ENCODE assay signal across 9 cellular contexts in genomic region chr16:87789437-87790277, GRCh38. TPM values are rescaled to one million over a fixed set of nuclear protein-coding genes. Genes with fewer than 3 reads are reported as not detected.
DNase-seq lines count a peak whose midpoint lies in the region; ATAC-seq and TF ChIP-seq lines count a peak whose summit lies in the region.
"Had no signal": no experiment of that assay in that cellular context is flagged by ENCODE, and none has a peak within 500 bp of the region (broad histone marks: within the 10 kb centered on the region; RNA-seq: fewer than 3 reads in every experiment).

No MANE protein-coding gene starts in this region.

- ATAC-seq in SK-N-SH treated with all-trans-retinoic acid at 6 μM for 48 hours (peak; percentile 45; the same call in 2 of the 3 replicates), GM18520 (IDR thresholded peaks at IDR 0.05; ENCODE audit: unreplicated experiment) (no peak), GM19324 (IDR thresholded peaks at IDR 0.05; ENCODE audit: low FRiP score, unreplicated experiment) (no peak)

- intact Hi-C loops in stomach (cut with DNase I; ENCODE audit: low total_unique reads) = no loop called here

- H3K4me3 ChIP-seq in stomach (no peak overlapping the region), tibial nerve (no peak overlapping the region)

- H3K9me3 ChIP-seq in stomach (no peaks in the 10 kb centered on the region), tibial nerve (no peaks in the 10 kb centered on the region)

- WGBS in stomach, 5 donors = 59 to 74% (median 68%) methylated on average over 17 to 20 of the region's 20 CpGs
- WGBS in tibial nerve, 2 donors = 85 to 86% methylated on average over 20 of the region's 20 CpGs

- TF ChIP-seq POLR2A in stomach (IDR thresholded peaks at IDR 0.05) = no peak
- TF ChIP-seq POLR2A in tibial nerve (IDR thresholded peaks at IDR 0.05) = no peak

- H3K27ac ChIP-seq in stomach (peak overlapping the region; percentile 12 to 89 (median 74)), tibial nerve (peak overlapping the region in 1 of 4 donors; percentile 85)

- TF ChIP-seq CTCF in stomach (IDR thresholded peaks at IDR 0.05) = no peak
- no peak for TF ChIP-seq CTCF in tibial nerve (IDR thresholded peaks at IDR 0.05)

- TF ChIP-seq EP300 in stomach (IDR thresholded peaks at IDR 0.05) = peak; percentile 75
- no peak for TF ChIP-seq EP300 in tibial nerve (IDR thresholded peaks at IDR 0.05)

- H3K36me3 ChIP-seq in stomach (no peaks in the 10 kb centered on the region), tibial nerve (no peaks in the 10 kb centered on the region)

- DNase-seq in HCEC 1CT = peak; percentile 82
- peak; percentile 47 for DNase-seq in glomerular visceral epithelial cell (ENCODE audit: extremely low spot score)
- DNase-seq in stomach = peak; percentile 60
- DNase-seq in NAMALWA (ENCODE audit: low spot score) = no peak
- no peak for DNase-seq in tibial nerve (ENCODE audit: low spot score in 2 of 2)
- DNase-seq: dermis blood vessel endothelial cell had no signal

- no peaks in the 10 kb centered on the region for H3K27me3 ChIP-seq in stomach
- H3K27me3 ChIP-seq in tibial nerve = no peaks in the 10 kb centered on the region

- peaks cover 14 to 33% (median 27%) of the 10 kb centered on the region in 4 donors for H3K4me1 ChIP-seq in stomach
- H3K4me1 ChIP-seq in tibial nerve = no peaks in the 10 kb centered on the region

TF ChIP-seq in SK-N-SH treated with all-trans-retinoic acid at 6 μM for 48 hours, 23 proteins besides CTCF, POLR2A, EP300 and RAD21:
- no peak for TF ChIP-seq ZNF70 (CRISPR knock-in tag; IDR thresholded peaks at IDR 0.05)
- TF ChIP-seq ZC3H10 (CRISPR knock-in tag; IDR thresholded peaks at IDR 0.05) = no peak
- TF ChIP-seq ZFP3 (CRISPR knock-in tag; IDR thresholded peaks at IDR 0.05) = no peak
- TF ChIP-seq, protein P1, sequence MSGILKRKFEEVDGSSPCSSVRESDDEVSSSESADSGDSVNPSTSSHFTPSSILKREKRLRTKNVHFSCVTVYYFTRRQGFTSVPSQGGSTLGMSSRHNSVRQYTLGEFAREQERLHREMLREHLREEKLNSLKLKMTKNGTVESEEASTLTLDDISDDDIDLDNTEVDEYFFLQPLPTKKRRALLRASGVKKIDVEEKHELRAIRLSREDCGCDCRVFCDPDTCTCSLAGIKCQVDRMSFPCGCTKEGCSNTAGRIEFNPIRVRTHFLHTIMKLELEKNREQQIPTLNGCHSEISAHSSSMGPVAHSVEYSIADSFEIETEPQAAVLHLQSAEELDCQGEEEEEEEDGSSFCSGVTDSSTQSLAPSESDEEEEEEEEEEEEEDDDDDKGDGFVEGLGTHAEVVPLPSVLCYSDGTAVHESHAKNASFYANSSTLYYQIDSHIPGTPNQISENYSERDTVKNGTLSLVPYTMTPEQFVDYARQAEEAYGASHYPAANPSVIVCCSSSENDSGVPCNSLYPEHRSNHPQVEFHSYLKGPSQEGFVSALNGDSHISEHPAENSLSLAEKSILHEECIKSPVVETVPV (CRISPR knock-in tag; IDR thresholded peaks at IDR 0.05) = no peak
- no peak for TF ChIP-seq TCF4 (CRISPR knock-in tag; IDR thresholded peaks at IDR 0.05; ENCODE audit: borderline replicate concordance)
- TF ChIP-seq RARB (CRISPR knock-in tag; IDR thresholded peaks at IDR 0.05) = no peak
- TF ChIP-seq ZFP30 (CRISPR knock-in tag; IDR thresholded peaks at IDR 0.05) = no peak
- TF ChIP-seq PPARA (CRISPR knock-in tag; IDR thresholded peaks at IDR 0.05; ENCODE audit: borderline replicate concordance) = no peak
- no peak for TF ChIP-seq ZNF565 (CRISPR knock-in tag; conservative IDR thresholded peaks at IDR 0.05; ENCODE audit: low read depth)
- TF ChIP-seq SNAI2 (CRISPR knock-in tag; IDR thresholded peaks at IDR 0.05) = no peak
- TF ChIP-seq GLIS3 (CRISPR knock-in tag; IDR thresholded peaks at IDR 0.05) = no peak
- TF ChIP-seq PATZ1 (CRISPR knock-in tag; IDR thresholded peaks at IDR 0.05; ENCODE audit: borderline replicate concordance) = no peak
TF ChIP-seq in SK-N-SH treated with all-trans-retinoic acid at 6 μM for 48 hours: peak in this region for 0.

RNA-seq across cellular contexts. Expression of gene KLHDC4, which starts 23.9 kb away (rescaled TPM):
- total RNA-seq in stomach (100 to 1,000 TPM in 2 of 5 donors, 10 to 100 TPM in 3; 25.5 to 119 (median 69.4) TPM), tibial nerve (10 to 100 TPM; 26.9 to 61.5 (median 42.5) TPM)
- 10 to 100 TPM; 28.5 to 37.8 (median 33.9) TPM for polyA plus RNA-seq in stomach

Comparison
In these comparisons a context has a peak if more than half of its experiments do, and no peak if none do; other contexts are left out.
1. DNase-seq: peak in HCEC 1CT (single experiment), glomerular visceral epithelial cell (single experiment) and stomach (single experiment); none in NAMALWA (single experiment) and tibial nerve (0 of 2).